Comparison of ENCODE assay signal across 1 cellular context in the genomic region with DNA sequence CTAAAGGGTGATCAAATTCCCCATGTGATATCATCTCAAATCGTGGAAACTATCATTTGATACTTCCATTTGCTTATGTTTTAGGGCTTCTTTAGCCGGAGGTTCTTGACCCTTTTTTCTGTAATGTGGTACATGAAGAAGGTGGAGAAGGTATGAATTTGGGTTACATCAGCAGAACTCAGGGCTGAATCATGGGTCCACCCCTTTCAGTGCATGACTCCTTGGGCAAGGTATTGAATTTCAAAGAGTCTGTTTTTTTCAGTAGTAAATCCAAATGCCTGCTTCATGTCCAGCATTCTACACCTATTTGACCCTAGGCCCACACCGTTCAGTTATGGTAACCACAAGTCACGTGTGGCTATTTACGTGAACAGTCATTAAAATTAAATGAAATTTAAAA.
A peak's percentile ranks its signal among the peaks of the same experiment; 100 is the strongest.
TF ChIP-seq lines count a peak whose summit lies in the region.

No MANE protein-coding gene starts in this region.

TF ChIP-seq in K562, 482 proteins besides CTCF, POLR2A, EP300 and RAD21:
- TF ChIP-seq, protein P1, sequence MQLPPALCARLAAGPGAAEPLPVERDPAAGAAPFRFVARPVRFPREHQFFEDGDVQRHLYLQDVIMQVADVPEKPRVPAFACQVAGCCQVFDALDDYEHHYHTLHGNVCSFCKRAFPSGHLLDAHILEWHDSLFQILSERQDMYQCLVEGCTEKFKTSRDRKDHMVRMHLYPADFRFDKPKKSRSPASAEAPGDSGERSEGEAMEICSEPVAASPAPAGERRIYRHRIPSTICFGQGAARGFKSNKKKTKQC (CRISPR knock-in tag; IDR thresholded peaks at IDR 0.05) = no peak
- TF ChIP-seq ZNF263 (CRISPR knock-in tag; IDR thresholded peaks at IDR 0.05; ENCODE audit: borderline replicate concordance) = no peak
- TF ChIP-seq ZNF436 (CRISPR knock-in tag; IDR thresholded peaks at IDR 0.05) = no peak
- TF ChIP-seq NFATC3 (IDR thresholded peaks at IDR 0.05) = no peak
- TF ChIP-seq, protein P2, sequence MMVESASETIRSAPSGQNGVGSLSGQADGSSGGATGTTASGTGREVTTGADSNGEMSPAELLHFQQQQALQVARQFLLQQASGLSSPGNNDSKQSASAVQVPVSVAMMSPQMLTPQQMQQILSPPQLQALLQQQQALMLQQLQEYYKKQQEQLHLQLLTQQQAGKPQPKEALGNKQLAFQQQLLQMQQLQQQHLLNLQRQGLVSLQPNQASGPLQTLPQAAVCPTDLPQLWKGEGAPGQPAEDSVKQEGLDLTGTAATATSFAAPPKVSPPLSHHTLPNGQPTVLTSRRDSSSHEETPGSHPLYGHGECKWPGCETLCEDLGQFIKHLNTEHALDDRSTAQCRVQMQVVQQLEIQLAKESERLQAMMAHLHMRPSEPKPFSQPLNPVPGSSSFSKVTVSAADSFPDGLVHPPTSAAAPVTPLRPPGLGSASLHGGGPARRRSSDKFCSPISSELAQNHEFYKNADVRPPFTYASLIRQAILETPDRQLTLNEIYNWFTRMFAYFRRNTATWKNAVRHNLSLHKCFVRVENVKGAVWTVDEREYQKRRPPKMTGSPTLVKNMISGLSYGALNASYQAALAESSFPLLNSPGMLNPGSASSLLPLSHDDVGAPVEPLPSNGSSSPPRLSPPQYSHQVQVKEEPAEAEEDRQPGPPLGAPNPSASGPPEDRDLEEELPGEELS (CRISPR knock-in tag; IDR thresholded peaks at IDR 0.05; ENCODE audit: borderline replicate concordance) = no peak
- TF ChIP-seq, protein P3, sequence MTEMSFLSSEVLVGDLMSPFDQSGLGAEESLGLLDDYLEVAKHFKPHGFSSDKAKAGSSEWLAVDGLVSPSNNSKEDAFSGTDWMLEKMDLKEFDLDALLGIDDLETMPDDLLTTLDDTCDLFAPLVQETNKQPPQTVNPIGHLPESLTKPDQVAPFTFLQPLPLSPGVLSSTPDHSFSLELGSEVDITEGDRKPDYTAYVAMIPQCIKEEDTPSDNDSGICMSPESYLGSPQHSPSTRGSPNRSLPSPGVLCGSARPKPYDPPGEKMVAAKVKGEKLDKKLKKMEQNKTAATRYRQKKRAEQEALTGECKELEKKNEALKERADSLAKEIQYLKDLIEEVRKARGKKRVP (CRISPR knock-in tag; IDR thresholded peaks at IDR 0.05) = no peak
- no peak for TF ChIP-seq CEBPG (CRISPR knock-in tag; IDR thresholded peaks at IDR 0.05)
- TF ChIP-seq CEBPG (tag; conservative IDR thresholded peaks at IDR 0.05 in 1 of 2, IDR thresholded peaks at IDR 0.05 in 1 of 2) = peak in 1 of 2 experiments; percentile 52; a peak in 1 of 4 replicates
- TF ChIP-seq NCOR1 (IDR thresholded peaks at IDR 0.05) = no peak
- TF ChIP-seq, protein P4, sequence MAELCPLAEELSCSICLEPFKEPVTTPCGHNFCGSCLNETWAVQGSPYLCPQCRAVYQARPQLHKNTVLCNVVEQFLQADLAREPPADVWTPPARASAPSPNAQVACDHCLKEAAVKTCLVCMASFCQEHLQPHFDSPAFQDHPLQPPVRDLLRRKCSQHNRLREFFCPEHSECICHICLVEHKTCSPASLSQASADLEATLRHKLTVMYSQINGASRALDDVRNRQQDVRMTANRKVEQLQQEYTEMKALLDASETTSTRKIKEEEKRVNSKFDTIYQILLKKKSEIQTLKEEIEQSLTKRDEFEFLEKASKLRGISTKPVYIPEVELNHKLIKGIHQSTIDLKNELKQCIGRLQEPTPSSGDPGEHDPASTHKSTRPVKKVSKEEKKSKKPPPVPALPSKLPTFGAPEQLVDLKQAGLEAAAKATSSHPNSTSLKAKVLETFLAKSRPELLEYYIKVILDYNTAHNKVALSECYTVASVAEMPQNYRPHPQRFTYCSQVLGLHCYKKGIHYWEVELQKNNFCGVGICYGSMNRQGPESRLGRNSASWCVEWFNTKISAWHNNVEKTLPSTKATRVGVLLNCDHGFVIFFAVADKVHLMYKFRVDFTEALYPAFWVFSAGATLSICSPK (IDR thresholded peaks at IDR 0.05; ENCODE audit: borderline replicate concordance) = no peak
- TF ChIP-seq ZBTB8A (IDR thresholded peaks at IDR 0.05; ENCODE audit: partially characterized antibody) = no peak
- TF ChIP-seq, protein P5, sequence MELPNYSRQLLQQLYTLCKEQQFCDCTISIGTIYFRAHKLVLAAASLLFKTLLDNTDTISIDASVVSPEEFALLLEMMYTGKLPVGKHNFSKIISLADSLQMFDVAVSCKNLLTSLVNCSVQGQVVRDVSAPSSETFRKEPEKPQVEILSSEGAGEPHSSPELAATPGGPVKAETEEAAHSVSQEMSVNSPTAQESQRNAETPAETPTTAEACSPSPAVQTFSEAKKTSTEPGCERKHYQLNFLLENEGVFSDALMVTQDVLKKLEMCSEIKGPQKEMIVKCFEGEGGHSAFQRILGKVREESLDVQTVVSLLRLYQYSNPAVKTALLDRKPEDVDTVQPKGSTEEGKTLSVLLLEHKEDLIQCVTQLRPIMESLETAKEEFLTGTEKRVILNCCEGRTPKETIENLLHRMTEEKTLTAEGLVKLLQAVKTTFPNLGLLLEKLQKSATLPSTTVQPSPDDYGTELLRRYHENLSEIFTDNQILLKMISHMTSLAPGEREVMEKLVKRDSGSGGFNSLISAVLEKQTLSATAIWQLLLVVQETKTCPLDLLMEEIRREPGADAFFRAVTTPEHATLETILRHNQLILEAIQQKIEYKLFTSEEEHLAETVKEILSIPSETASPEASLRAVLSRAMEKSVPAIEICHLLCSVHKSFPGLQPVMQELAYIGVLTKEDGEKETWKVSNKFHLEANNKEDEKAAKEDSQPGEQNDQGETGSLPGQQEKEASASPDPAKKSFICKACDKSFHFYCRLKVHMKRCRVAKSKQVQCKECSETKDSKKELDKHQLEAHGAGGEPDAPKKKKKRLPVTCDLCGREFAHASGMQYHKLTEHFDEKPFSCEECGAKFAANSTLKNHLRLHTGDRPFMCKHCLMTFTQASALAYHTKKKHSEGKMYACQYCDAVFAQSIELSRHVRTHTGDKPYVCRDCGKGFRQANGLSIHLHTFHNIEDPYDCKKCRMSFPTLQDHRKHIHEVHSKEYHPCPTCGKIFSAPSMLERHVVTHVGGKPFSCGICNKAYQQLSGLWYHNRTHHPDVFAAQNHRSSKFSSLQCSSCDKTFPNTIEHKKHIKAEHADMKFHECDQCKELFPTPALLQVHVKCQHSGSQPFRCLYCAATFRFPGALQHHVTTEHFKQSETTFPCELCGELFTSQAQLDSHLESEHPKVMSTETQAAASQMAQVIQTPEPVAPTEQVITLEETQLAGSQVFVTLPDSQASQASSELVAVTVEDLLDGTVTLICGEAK (IDR thresholded peaks at IDR 0.05) = no peak
- TF ChIP-seq, protein P5 (CRISPR knock-in tag; IDR thresholded peaks at IDR 0.05) = no peak
- TF ChIP-seq BHLHE40 (IDR thresholded peaks at IDR 0.05; ENCODE audit: low read length) = no peak
- TF ChIP-seq, protein P6, sequence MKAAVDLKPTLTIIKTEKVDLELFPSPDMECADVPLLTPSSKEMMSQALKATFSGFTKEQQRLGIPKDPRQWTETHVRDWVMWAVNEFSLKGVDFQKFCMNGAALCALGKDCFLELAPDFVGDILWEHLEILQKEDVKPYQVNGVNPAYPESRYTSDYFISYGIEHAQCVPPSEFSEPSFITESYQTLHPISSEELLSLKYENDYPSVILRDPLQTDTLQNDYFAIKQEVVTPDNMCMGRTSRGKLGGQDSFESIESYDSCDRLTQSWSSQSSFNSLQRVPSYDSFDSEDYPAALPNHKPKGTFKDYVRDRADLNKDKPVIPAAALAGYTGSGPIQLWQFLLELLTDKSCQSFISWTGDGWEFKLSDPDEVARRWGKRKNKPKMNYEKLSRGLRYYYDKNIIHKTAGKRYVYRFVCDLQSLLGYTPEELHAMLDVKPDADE (conservative IDR thresholded peaks at IDR 0.05; ENCODE audit: control insufficient read depth, low read depth, low read length) = no peak
- TF ChIP-seq TRIM24 (IDR thresholded peaks at IDR 0.05) = peak; percentile 22 to 52; a peak in 2 of 4 replicates
- TF ChIP-seq CHD1 (IDR thresholded peaks at IDR 0.05; ENCODE audit: low read length) = no peak
- TF ChIP-seq ZSCAN29 (IDR thresholded peaks at IDR 0.05) = no peak
- TF ChIP-seq RAD51 (IDR thresholded peaks at IDR 0.05; ENCODE audit: borderline replicate concordance, low read depth) = no peak
- TF ChIP-seq, protein P7, sequence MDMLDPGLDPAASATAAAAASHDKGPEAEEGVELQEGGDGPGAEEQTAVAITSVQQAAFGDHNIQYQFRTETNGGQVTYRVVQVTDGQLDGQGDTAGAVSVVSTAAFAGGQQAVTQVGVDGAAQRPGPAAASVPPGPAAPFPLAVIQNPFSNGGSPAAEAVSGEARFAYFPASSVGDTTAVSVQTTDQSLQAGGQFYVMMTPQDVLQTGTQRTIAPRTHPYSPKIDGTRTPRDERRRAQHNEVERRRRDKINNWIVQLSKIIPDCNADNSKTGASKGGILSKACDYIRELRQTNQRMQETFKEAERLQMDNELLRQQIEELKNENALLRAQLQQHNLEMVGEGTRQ (CRISPR knock-in tag; IDR thresholded peaks at IDR 0.05) = 0 out of 2 replicates have a peak, but pooled peaks have one; percentile 12
- no peak for TF ChIP-seq DPF2 (IDR thresholded peaks at IDR 0.05)
- no peak for TF ChIP-seq ZBED1 (IDR thresholded peaks at IDR 0.05)
- TF ChIP-seq, protein P8, sequence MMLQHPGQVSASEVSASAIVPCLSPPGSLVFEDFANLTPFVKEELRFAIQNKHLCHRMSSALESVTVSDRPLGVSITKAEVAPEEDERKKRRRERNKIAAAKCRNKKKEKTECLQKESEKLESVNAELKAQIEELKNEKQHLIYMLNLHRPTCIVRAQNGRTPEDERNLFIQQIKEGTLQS (IDR thresholded peaks at IDR 0.05) = 0 out of 2 replicates have a peak, but pooled peaks have one; percentile 40
- TF ChIP-seq, protein P8 (CRISPR knock-in tag; conservative IDR thresholded peaks at IDR 0.05) = no peak
